ENCODE assay signal across 8 cellular contexts in genomic region chr17:69609495-69610315, GRCh38.
A peak's percentile ranks its signal among the peaks of the same experiment; 100 is the strongest.
DNase-seq lines count a peak whose midpoint lies in the region; ATAC-seq, FAIRE-seq and TF ChIP-seq lines count a peak whose summit lies in the region.

No MANE protein-coding gene starts in this region.

- H3K27me3 ChIP-seq in KMS-11 (ENCODE audit: insufficient read depth, low read depth) (no peaks in the 10 kb centered on the region), astrocyte (ENCODE audit: insufficient read depth, low read length) (no peaks in the 10 kb centered on the region)

- H3K4me3 Mint-ChIP-seq in astrocyte (ENCODE audit: unreplicated experiment), result no peak overlapping the region

- peaks cover 36% of the 10 kb centered on the region for H3K4me1 Mint-ChIP-seq in astrocyte (ENCODE audit: low read depth, unreplicated experiment)

- H3K9ac ChIP-seq in KMS-11, result no peak overlapping the region
- H3K9ac ChIP-seq in astrocyte (ENCODE audit: low read length), result peak overlapping the region; percentile 76

- TF ChIP-seq POLR2A in GM18505 (IDR thresholded peaks at IDR 0.05; ENCODE audit: borderline replicate concordance, extremely low read depth, insufficient read depth, insufficient read length), result no peak

- H2AFZ ChIP-seq in KMS-11 (ENCODE audit: low read depth) (no peak overlapping the region), astrocyte (ENCODE audit: low read depth, low read length) (no peak overlapping the region)

- H3K4me3 ChIP-seq in KMS-11 (IDR thresholded peaks at IDR 0.05; ENCODE audit: insufficient read depth, low read depth, low read length), result no peak overlapping the region
- H3K4me3 ChIP-seq in astrocyte (ENCODE audit: insufficient read depth, low read depth, low read length), result no peak overlapping the region

- FAIRE-seq in astrocyte (lab: Jason Lieb, UNC), result peak; percentile 26

- H3K9me3 ChIP-seq in astrocyte (ENCODE audit: insufficient read depth, low read depth, low read length), result no peaks in the 10 kb centered on the region

- H3K4me1 ChIP-seq in KMS-11 (ENCODE audit: low read depth, poor library complexity, severe bottlenecking) (no peaks in the 10 kb centered on the region), astrocyte (ENCODE audit: insufficient read depth, low read length) (peaks cover 33% of the 10 kb centered on the region)

- H4K20me1 ChIP-seq in KMS-11 (ENCODE audit: insufficient read depth) (no peaks in the 10 kb centered on the region), astrocyte (ENCODE audit: insufficient read depth, low read length) (no peaks in the 10 kb centered on the region)

- H3K27me3 Mint-ChIP-seq in astrocyte (ENCODE audit: low read depth, unreplicated experiment), result no peaks in the 10 kb centered on the region

- H3K9me3 Mint-ChIP-seq in astrocyte (ENCODE audit: unreplicated experiment), result peaks cover 2% of the 10 kb centered on the region

- ATAC-seq in left lobe of liver (peak; percentile 69), GM18505 (IDR thresholded peaks at IDR 0.05; ENCODE audit: unreplicated experiment) (no peak), HG03565 (IDR thresholded peaks at IDR 0.05; ENCODE audit: unreplicated experiment) (no peak), HG03175 (IDR thresholded peaks at IDR 0.05; ENCODE audit: unreplicated experiment) (no peak)

- no peaks in the 10 kb centered on the region for H3K36me3 Mint-ChIP-seq in astrocyte (ENCODE audit: low read depth, unreplicated experiment)

- no peaks in the 10 kb centered on the region for H3K36me3 ChIP-seq in KMS-11 (ENCODE audit: insufficient read depth)
- H3K36me3 ChIP-seq in astrocyte (ENCODE audit: insufficient read depth, low read length), result no peaks in the 10 kb centered on the region

- DNase-seq in COLO668 (lab: John Stamatoyannopoulos, UW; ENCODE audit: unreplicated experiment), result peak; percentile 1
- DNase-seq in astrocyte (ENCODE audit: low read depth), result no peak
- DNase-seq in left lobe of liver (ENCODE audit: low spot score), result no peak
- DNase-seq in stimulated activated CD4-positive, alpha-beta T cell treated with anti-CD3 and anti-CD28 coated beads, Interleukin-4, amount 100 ng/mL, for 24 hours, result no peak

- peak overlapping the region; percentile 98 for H3K27ac Mint-ChIP-seq in astrocyte (ENCODE audit: unreplicated experiment)

- peak; percentile 61 for TF ChIP-seq CTCF in KMS-11 (conservative IDR thresholded peaks at IDR 0.05; ENCODE audit: low read depth, low read length)
- TF ChIP-seq CTCF in astrocyte (IDR thresholded peaks at IDR 0.05; ENCODE audit: insufficient read depth, low read depth, low read length), result peak; percentile 74

- H3K4me2 ChIP-seq in KMS-11 (no peak overlapping the region), astrocyte (ENCODE audit: low read length) (peak overlapping the region; percentile 70)

- no peak overlapping the region for H3K27ac ChIP-seq in KMS-11
- peak overlapping the region; percentile 93 for H3K27ac ChIP-seq in astrocyte (ENCODE audit: low read depth, low read length)

- H3K79me2 ChIP-seq in KMS-11 (ENCODE audit: insufficient read depth, low read depth), result no peaks in the 10 kb centered on the region
- no peaks in the 10 kb centered on the region for H3K79me2 ChIP-seq in astrocyte (ENCODE audit: insufficient read depth, low read length)
